ENCODE assay signal across 20 cellular contexts in the genomic region with DNA sequence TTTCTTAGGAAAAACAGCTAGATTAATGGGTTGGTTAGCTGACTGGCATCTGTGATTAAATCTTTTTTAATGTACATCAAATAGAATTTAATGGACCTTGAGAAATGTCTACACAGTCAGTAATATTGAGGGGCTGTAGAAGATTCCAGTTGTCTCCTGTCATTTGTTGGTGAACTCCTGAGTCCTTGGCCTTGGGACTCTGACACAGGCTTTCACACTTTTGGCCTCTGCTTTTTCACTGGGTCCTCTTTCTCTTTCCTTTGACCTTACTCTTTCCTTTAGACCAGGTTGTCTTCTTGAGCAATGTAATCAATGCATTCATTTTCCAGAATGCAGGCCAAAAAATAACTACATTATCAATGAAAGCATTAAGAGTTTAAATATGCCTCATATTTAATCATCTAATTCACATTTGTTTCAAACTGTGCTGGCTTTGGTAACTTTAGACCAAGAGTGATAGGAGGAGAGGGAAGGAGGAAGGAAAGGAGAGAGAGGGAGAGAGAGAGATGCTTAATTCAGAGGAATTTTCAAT.
DNase-seq lines count a peak whose midpoint lies in the region; ATAC-seq and TF ChIP-seq lines count a peak whose summit lies in the region.
"Had no signal": no experiment of that assay in that cellular context is flagged by ENCODE, and none has a peak within 500 bp of the region (broad histone marks: within the 10 kb centered on the region; RNA-seq: fewer than 3 reads in every experiment).

No MANE protein-coding gene starts in this region.

- no peak overlapping the region for H3K18ac ChIP-seq in H9 (ENCODE audit: insufficient read length, low read depth, low read length)

- H3K79me2 ChIP-seq in H9 (ENCODE audit: insufficient read depth, low read length) (no peaks in the 10 kb centered on the region), neural progenitor cell (ENCODE audit: low read depth) (no peaks in the 10 kb centered on the region)

- H3T11ph ChIP-seq in H9 (ENCODE audit: low read length), result no peak overlapping the region

- no peak overlapping the region for H2BK5ac ChIP-seq in H9 (ENCODE audit: insufficient read length, low read length)

- H3K14ac ChIP-seq in H9 (ENCODE audit: insufficient read depth, low read length), result no peak overlapping the region

- peaks cover 0 to 5% of the 10 kb centered on the region in 2 experiments; a peak in 3 of 5 replicates for H3K9me3 Mint-ChIP-seq in H9
- peaks cover 13% of the 10 kb centered on the region for H3K9me3 Mint-ChIP-seq in neural progenitor cell
- peaks cover 17% of the 10 kb centered on the region for H3K9me3 Mint-ChIP-seq in stimulated activated effector memory CD8-positive, alpha-beta T cell treated with anti-CD3 and anti-CD28 coated beads, Interleukin-12 subunit alpha, Interleukin-12 subunit beta, amount 100 ng/mL, for 72 hours

- H2AFZ ChIP-seq in H9 (ENCODE audit: low read length) (no peak overlapping the region), neural progenitor cell (replicated peaks) (no peak overlapping the region)
- H2AFZ ChIP-seq: PC-9 had no signal

- no peak overlapping the region for H2AK5ac ChIP-seq in H9 (ENCODE audit: insufficient read length, low read length)

- no peak for DNase-seq in H9
- DNase-seq in caudate nucleus (lab: John Stamatoyannopoulos, UW), result no peak
- DNase-seq in inferior parietal cortex (ENCODE audit: extremely low spot score), result peak; percentile 39
- no peak for DNase-seq in neural progenitor cell (ENCODE audit: low spot score)
- DNase-seq in SKM-1 (lab: John Stamatoyannopoulos, UW; ENCODE audit: unreplicated experiment), result no peak
- DNase-seq in stimulated activated effector memory CD8-positive, alpha-beta T cell treated with anti-CD3 and anti-CD28 coated beads, Interleukin-12 subunit alpha, Interleukin-12 subunit beta, amount 100 ng/mL, for 72 hours (ENCODE audit: low spot score in 2 of 2), result no peak
- DNase-seq in testis, result no peak
- DNase-seq in glomerular visceral epithelial cell (ENCODE audit: extremely low spot score), result no peak
- DNase-seq: CD8-positive, alpha-beta memory T cell; DND-41; KG1; NCI-H1417 treated with DMSO at 0.1 percent for 48 hours; NCI-H1930; NCI-H2171; NCI-H748 treated with DMSO at 0.1 percent for 48 hours; PC-9 had no signal

- H3K4me3 Mint-ChIP-seq in H9 (peak overlapping the region in 1 of 2 experiments; percentile 8; a peak in 3 of 5 replicates), neural progenitor cell (no peak overlapping the region)
- H3K4me3 Mint-ChIP-seq in stimulated activated effector memory CD8-positive, alpha-beta T cell treated with anti-CD3 and anti-CD28 coated beads, Interleukin-12 subunit alpha, Interleukin-12 subunit beta, amount 100 ng/mL, for 72 hours, result no peak overlapping the region
- H3K4me3 Mint-ChIP-seq: CD8-positive, alpha-beta memory T cell had no signal

- no peak overlapping the region for H3K23ac ChIP-seq in H9 (ENCODE audit: insufficient read length, low read depth, low read length)

- no peak overlapping the region for H2BK120ac ChIP-seq in H9 (ENCODE audit: low read depth, low read length, poor library complexity, severe bottlenecking)

- H3K4me1 ChIP-seq in H9 (ENCODE audit: insufficient read depth, low read length), result peaks cover 11% of the 10 kb centered on the region
- H3K4me1 ChIP-seq in neural progenitor cell, result peaks cover 20% of the 10 kb centered on the region
- H3K4me1 ChIP-seq in testis, result no peaks in the 10 kb centered on the region

- no peak overlapping the region for H2BK12ac ChIP-seq in H9 (ENCODE audit: insufficient read length, low read depth, low read length)

- no peak overlapping the region for H4K8ac ChIP-seq in H9 (replicated peaks; ENCODE audit: insufficient read length, low read depth, low read length)

- H3K4me2 ChIP-seq in H9 (ENCODE audit: insufficient read depth, insufficient read length, low read length), result no peak overlapping the region
- no peak overlapping the region for H3K4me2 ChIP-seq in neural progenitor cell
- H3K4me2 ChIP-seq: PC-9 had no signal

- H3K79me1 ChIP-seq in H9 (ENCODE audit: insufficient read depth, low read depth, low read length, poor library complexity, severe bottlenecking), result no peaks in the 10 kb centered on the region

- no peaks in the 10 kb centered on the region for H3F3A ChIP-seq in neural progenitor cell (ENCODE audit: low read depth)

- no peak overlapping the region for H2BK15ac ChIP-seq in H9 (ENCODE audit: low read depth, low read length)

- no peak overlapping the region for H3K4ac ChIP-seq in H9 (ENCODE audit: low read depth, low read length)

- H3K27me3 ChIP-seq in H9 (ENCODE audit: insufficient read depth, low read length), result no peaks in the 10 kb centered on the region
- no peaks in the 10 kb centered on the region for H3K27me3 ChIP-seq in neural progenitor cell
- H3K27me3 ChIP-seq in testis, result no peaks in the 10 kb centered on the region
- H3K27me3 ChIP-seq: BLaER1 treated with 17β-estradiol and CSF1 and Interleukin-3, amounts not matched to agents 10 nM and 100 nM had no signal

- ATAC-seq in stimulated activated effector memory CD8-positive, alpha-beta T cell treated with anti-CD3 and anti-CD28 coated beads, Interleukin-12 subunit alpha, Interleukin-12 subunit beta, amount 100 ng/mL, for 72 hours, result no peak
- ATAC-seq: GM12878, HCT116 had no signal

- TF ChIP-seq POLR2A in testis (IDR thresholded peaks at IDR 0.05), result no peak

- no peaks in the 10 kb centered on the region for H3K36me3 ChIP-seq in neural progenitor cell
- no peaks in the 10 kb centered on the region for H3K36me3 ChIP-seq in testis (ENCODE audit: low read depth, missing control alignments)
- H3K36me3 ChIP-seq: BLaER1 treated with 17β-estradiol and CSF1 and Interleukin-3, amounts not matched to agents 10 nM and 100 nM had no signal

- H3K9me3 ChIP-seq in H9 (ENCODE audit: control insufficient read depth, low read depth, low read length), result no peaks in the 10 kb centered on the region
- no peaks in the 10 kb centered on the region for H3K9me3 ChIP-seq in neural progenitor cell (ENCODE audit: low read depth)
- H3K9me3 ChIP-seq in testis, result no peaks in the 10 kb centered on the region

- peak overlapping the region; percentile 78 to 97 (median 94) for H3K27ac Mint-ChIP-seq in H9
- H3K27ac Mint-ChIP-seq in neural progenitor cell, result peak overlapping the region; percentile 43
- no peak overlapping the region for H3K27ac Mint-ChIP-seq in stimulated activated effector memory CD8-positive, alpha-beta T cell treated with anti-CD3 and anti-CD28 coated beads, Interleukin-12 subunit alpha, Interleukin-12 subunit beta, amount 100 ng/mL, for 72 hours
- H3K27ac Mint-ChIP-seq: CD8-positive, alpha-beta memory T cell had no signal

- H3K4me1 Mint-ChIP-seq in H9, result peaks cover 56 to 67% of the 10 kb centered on the region in 2 experiments
- peaks cover 69% of the 10 kb centered on the region for H3K4me1 Mint-ChIP-seq in neural progenitor cell
- H3K4me1 Mint-ChIP-seq in stimulated activated effector memory CD8-positive, alpha-beta T cell treated with anti-CD3 and anti-CD28 coated beads, Interleukin-12 subunit alpha, Interleukin-12 subunit beta, amount 100 ng/mL, for 72 hours, result no peaks in the 10 kb centered on the region
- H3K4me1 Mint-ChIP-seq: CD8-positive, alpha-beta memory T cell had no signal

- no peaks in the 10 kb centered on the region for H3K23me2 ChIP-seq in H9 (ENCODE audit: insufficient read length, low read depth, low read length, poor library complexity, severe bottlenecking)

- H4K5ac ChIP-seq in H9 (ENCODE audit: insufficient read length, low read depth, low read length), result no peak overlapping the region

- H3K56ac ChIP-seq in H9 (ENCODE audit: insufficient read length, low read depth, low read length), result no peak overlapping the region

- H4K20me1 ChIP-seq in H9 (ENCODE audit: control insufficient read depth, insufficient read depth, insufficient read length) (no peaks in the 10 kb centered on the region), neural progenitor cell (ENCODE audit: low read depth) (no peaks in the 10 kb centered on the region)
- H4K20me1 ChIP-seq: BLaER1 treated with 17β-estradiol and CSF1 and Interleukin-3, amounts not matched to agents 10 nM and 100 nM had no signal

- no peak overlapping the region for H3K27ac ChIP-seq in H9 (ENCODE audit: insufficient read length, low read depth, low read length)
- peak overlapping the region; percentile 92 for H3K27ac ChIP-seq in caudate nucleus (ENCODE audit: low read depth, low read length)
- H3K27ac ChIP-seq in neural progenitor cell, result no peak overlapping the region
- H3K27ac ChIP-seq in testis, result no peak overlapping the region
- H3K27ac ChIP-seq: BLaER1 treated with 17β-estradiol and CSF1 and Interleukin-3, amounts not matched to agents 10 nM and 100 nM; HL-60; PC-9 had no signal

- no peak overlapping the region for H3K4me3 ChIP-seq in neural progenitor cell
- H3K4me3 ChIP-seq in testis, result no peak overlapping the region
- H3K4me3 ChIP-seq: BLaER1 treated with 17β-estradiol and CSF1 and Interleukin-3, amounts not matched to agents 10 nM and 100 nM; GM12878; PC-9 had no signal

- TF ChIP-seq CTCF in H9 (conservative IDR thresholded peaks at IDR 0.05), result no peak
- TF ChIP-seq CTCF in neural progenitor cell (IDR thresholded peaks at IDR 0.05), result no peak
- TF ChIP-seq CTCF in testis (IDR thresholded peaks at IDR 0.05), result no peak

- intact Hi-C loops in testis (cut with DNase I; ENCODE audit: low total_unique reads), result no loop called here

- no peak overlapping the region for H2BK20ac ChIP-seq in H9 (ENCODE audit: low read depth, low read length, poor library complexity, severe bottlenecking)

- no peak overlapping the region for H4K91ac ChIP-seq in H9 (ENCODE audit: insufficient read length, low read depth, low read length)

- H3K27me3 Mint-ChIP-seq in H9 (ENCODE audit: low read depth) (no peaks in the 10 kb centered on the region; the same call in 1 of the 2 replicates), neural progenitor cell (ENCODE audit: insufficient read depth, low read depth) (peaks cover 3% of the 10 kb centered on the region)
- H3K27me3 Mint-ChIP-seq: CD8-positive, alpha-beta memory T cell had no signal

- peaks cover 2 to 11% (median 7%) of the 10 kb centered on the region in 3 experiments; a peak in 5 of 7 replicates for H3K36me3 Mint-ChIP-seq in H9 (ENCODE audit: insufficient read depth in 1 of 3, low read depth in 3 of 3)
- H3K36me3 Mint-ChIP-seq in neural progenitor cell, result no peaks in the 10 kb centered on the region
- H3K36me3 Mint-ChIP-seq in stimulated activated effector memory CD8-positive, alpha-beta T cell treated with anti-CD3 and anti-CD28 coated beads, Interleukin-12 subunit alpha, Interleukin-12 subunit beta, amount 100 ng/mL, for 72 hours, result no peaks in the 10 kb centered on the region
- H3K36me3 Mint-ChIP-seq: CD8-positive, alpha-beta memory T cell had no signal

- no peak overlapping the region for H3K9ac ChIP-seq in H9 (ENCODE audit: extremely low read depth, insufficient read length, low read length)
- H3K9ac ChIP-seq in neural progenitor cell, result no peak overlapping the region
- H3K9ac ChIP-seq: BLaER1 treated with 17β-estradiol and CSF1 and Interleukin-3, amounts not matched to agents 10 nM and 100 nM had no signal
